Comparison of ENCODE assay signal across 7 cellular contexts in genomic region chr9:133040892-133041479, GRCh38. TPM values are rescaled to one million over a fixed set of nuclear protein-coding genes. Genes with fewer than 3 reads are reported as not detected.
A peak's percentile ranks its signal among the peaks of the same experiment; 100 is the strongest.
DNase-seq lines count a peak whose midpoint lies in the region; TF ChIP-seq lines count a peak whose summit lies in the region.
"Not testable (repeated sequence)": the region's sequence is repeated elsewhere in the genome, so short reads cannot be mapped to it uniquely, and the experiment has no call there.

No MANE protein-coding gene starts in this region.

- peaks cover 49% of the 10 kb centered on the region for H3K79me2 ChIP-seq in MM.1S (ENCODE audit: low read length)

- not testable (repeated sequence) for H2AFZ ChIP-seq in MM.1S (ENCODE audit: low read length)

- H3K4me1 Mint-ChIP-seq in endodermal cell = not testable (repeated sequence)

- TF ChIP-seq CTCF in MM.1S (IDR thresholded peaks at IDR 0.05; ENCODE audit: low read length) (peak; percentile 41), endodermal cell (conservative IDR thresholded peaks at IDR 0.05) (peak; percentile 79), kidney epithelial cell (IDR thresholded peaks at IDR 0.05; ENCODE audit: insufficient read depth, low read length, poor library complexity, severe bottlenecking) (peak; percentile 23)

- not testable (repeated sequence) for H3K9me2 ChIP-seq in MM.1S (replicated peaks; ENCODE audit: insufficient read depth, low read length)

- not testable (repeated sequence) for H3K4me3 ChIP-seq in MM.1S (ENCODE audit: low read length); endodermal cell (ENCODE audit: low read length); kidney epithelial cell (ENCODE audit: low read depth, low read length)

- DNase-seq in ELR (ENCODE audit: low read depth) (peak; percentile 57), SK-MEL-5 (ENCODE audit: low read depth, low spot score) (peak; percentile 57), endodermal cell (peak; percentile 82), retina (peak; percentile 28)
- DNase-seq in MM.1S; kidney epithelial cell (ENCODE audit: low read depth): not testable (repeated sequence)
- DNase-seq in activated T-cell treated with anti-CD3 and anti-CD28 coated beads, Interleukin-2, amount 50 U/mL, for 48 hours = peak; percentile 60 to 70

- not testable (repeated sequence) for H3F3A ChIP-seq in MM.1S (ENCODE audit: insufficient read depth, low read length)

- H3K36me3 Mint-ChIP-seq in endodermal cell (ENCODE audit: low read depth) = peaks cover 53% of the 10 kb centered on the region

- not testable (repeated sequence) for H4K20me1 ChIP-seq in MM.1S (ENCODE audit: insufficient read depth, low read length)

- not testable (repeated sequence) for H3K4me1 ChIP-seq in MM.1S (ENCODE audit: low read length); endodermal cell (ENCODE audit: control insufficient read depth, insufficient read depth, low read length)

- not testable (repeated sequence) for H3K4me2 ChIP-seq in MM.1S (ENCODE audit: low read depth, low read length)

- not testable (repeated sequence) for H3K9me3 ChIP-seq in MM.1S (replicated peaks; ENCODE audit: insufficient read depth, low read length); endodermal cell (ENCODE audit: control insufficient read depth, low read length)

- not testable (repeated sequence) for H3K36me3 ChIP-seq in MM.1S (replicated peaks; ENCODE audit: insufficient read depth, low read length); kidney epithelial cell (ENCODE audit: control insufficient read depth, insufficient read depth, low read length)
- peaks cover 70% of the 10 kb centered on the region for H3K36me3 ChIP-seq in endodermal cell (ENCODE audit: control insufficient read depth, insufficient read depth, low read length)

- not testable (repeated sequence) for H3K9ac ChIP-seq in MM.1S (ENCODE audit: low read length); endodermal cell (ENCODE audit: extremely low read depth, low read length, poor library complexity, severe bottlenecking)

- H3K27me3 ChIP-seq in MM.1S (replicated peaks; ENCODE audit: insufficient read depth, low read length); endodermal cell (ENCODE audit: control insufficient read depth, insufficient read depth, low read length, poor library complexity, severe bottlenecking); kidney epithelial cell (ENCODE audit: control insufficient read depth, insufficient read depth, low read length): not testable (repeated sequence)

- H3K9me3 Mint-ChIP-seq in endodermal cell = not testable (repeated sequence)

- not testable (repeated sequence) for H3K27me3 Mint-ChIP-seq in endodermal cell (ENCODE audit: insufficient read depth)

- not testable (repeated sequence) for H3K4me3 Mint-ChIP-seq in endodermal cell

- in situ Hi-C loops in SK-MEL-5 (cut with HindIII; ENCODE audit: low pct_unique_long_range_greater_than_20kb, low sequenced_read_pairs) = not testable (repeated sequence)

- not testable (repeated sequence) for H3K27ac ChIP-seq in MM.1S (ENCODE audit: low read length); endodermal cell (ENCODE audit: low read depth, low read length)

- 90 to 94% methylated on average over 5 to 11 of the region's 12 CpGs for WGBS in endodermal cell (ENCODE audit: insufficient coverage in 1 of 2, insufficient read length in 1 of 2), 2 experiments

- not testable (repeated sequence) for H3K27ac Mint-ChIP-seq in endodermal cell

RNA-seq across cellular contexts. Expression of gene GTF3C5, which starts 10.2 kb away (rescaled TPM):
- total RNA-seq in SK-MEL-5 (2014; rRNA removed; shearing (Covaris generic)) = 58.8 and 64.3 TPM in 2 replicates
- polyA plus RNA-seq in SK-MEL-5 (2015; cell fraction: cytosol; rRNA removed) = 67.2 and 87.3 TPM in 2 replicates
- polyA plus RNA-seq in SK-MEL-5 (2015; cell fraction: nucleus; rRNA removed) = 361 and 444 TPM in 2 replicates
- 10 to 100 TPM; 89.7 to 94.6 TPM for total RNA-seq in endodermal cell
- polyA plus RNA-seq in endodermal cell (2013, experiment 1 of 2) = 83.2 TPM
- 78.9 TPM for polyA plus RNA-seq in endodermal cell (2013, experiment 2 of 2)
- 94.3 and 94.7 TPM in 2 replicates for total RNA-seq in kidney epithelial cell

RNA-seq across cellular contexts. Expression of gene CEL, which starts 20.8 kb away (rescaled TPM):
- total RNA-seq in SK-MEL-5 (2014; rRNA removed; shearing (Covaris generic)) = 0.11 TPM in 1 of 2 replicates, not detected in the other
- 0.12 and 0.20 TPM in 2 replicates for polyA plus RNA-seq in SK-MEL-5 (2015; cell fraction: cytosol; rRNA removed)
- 0.87 and 1.2 TPM in 2 replicates for polyA plus RNA-seq in SK-MEL-5 (2015; cell fraction: nucleus; rRNA removed)
- total RNA-seq in endodermal cell (1 to 10 TPM; 1.7 to 3.3 TPM), kidney epithelial cell (0.68 and 1.2 TPM in 2 replicates)
- polyA plus RNA-seq in endodermal cell (2013, experiment 1 of 2) = 2.8 TPM
- 2.2 TPM for polyA plus RNA-seq in endodermal cell (2013, experiment 2 of 2)

Comparison
In these comparisons a context has a peak if more than half of its experiments do, and no peak if none do; other contexts are left out.
1. CTCF ChIP-seq: peak in every context shown above with its lines; median percentile 79 in endodermal cell; 41 in MM.1S; 23 in kidney epithelial cell.